Comparison of ENCODE assay signal across 10 cellular contexts in genomic region chr1:23529146-23530088, GRCh38. TPM values are rescaled to one million over a fixed set of nuclear protein-coding genes. Genes with fewer than 3 reads are reported as not detected.
DNase-seq lines count a peak whose midpoint lies in the region; ATAC-seq and TF ChIP-seq lines count a peak whose summit lies in the region.
"Had no signal": no experiment of that assay in that cellular context is flagged by ENCODE, and none has a peak within 500 bp of the region (broad histone marks: within the 10 kb centered on the region; RNA-seq: fewer than 3 reads in every experiment).

No MANE protein-coding gene starts in this region.

- no peak for TF ChIP-seq CTCF in CD4-positive, alpha-beta T cell (IDR thresholded peaks at IDR 0.05)
- TF ChIP-seq CTCF in HFF-Myc (IDR thresholded peaks at IDR 0.05; ENCODE audit: low read depth, low read length, missing control alignments) (no peak), WTC11 (IDR thresholded peaks at IDR 0.05) (no peak)

- no peak overlapping the region for H3K27ac ChIP-seq in CD4-positive, alpha-beta T cell (ENCODE audit: low read depth, low read length)
- H3K27ac ChIP-seq in mucosa of rectum (ENCODE audit: low read depth in 2 of 2, low read length in 2 of 2): peak overlapping the region; percentile 97

- ATAC-seq in CD4-positive, alpha-beta T cell (ENCODE audit: poor library complexity): no peak
- ATAC-seq in WTC11 (no peak), HG03280 (IDR thresholded peaks at IDR 0.05; ENCODE audit: unreplicated experiment) (no peak), HG03457 (IDR thresholded peaks at IDR 0.05; ENCODE audit: unreplicated experiment) (no peak), HG02981 (IDR thresholded peaks at IDR 0.05; ENCODE audit: unreplicated experiment) (no peak)

- peak overlapping the region; percentile 83 to 92 for H3K9ac ChIP-seq in mucosa of rectum (ENCODE audit: low read depth in 1 of 2, low read length in 2 of 2)

- H3K27me3 Mint-ChIP-seq in CD4-positive, alpha-beta T cell: no peaks in the 10 kb centered on the region
- peaks cover 52% of the 10 kb centered on the region for H3K27me3 Mint-ChIP-seq in WTC11 (ENCODE audit: low read depth)

- H3K9me3 Mint-ChIP-seq in CD4-positive, alpha-beta T cell: no peaks in the 10 kb centered on the region
- H3K9me3 Mint-ChIP-seq in WTC11: no peaks in the 10 kb centered on the region

- H3K4me3 ChIP-seq in HFF-Myc (replicated peaks; ENCODE audit: low read depth, low read length) (peak overlapping the region; percentile 66), mucosa of rectum (ENCODE audit: low read length in 2 of 2) (peak overlapping the region; percentile 58 to 76)

- peak overlapping the region; percentile 88 for H3K27ac Mint-ChIP-seq in CD4-positive, alpha-beta T cell
- no peak overlapping the region for H3K27ac Mint-ChIP-seq in WTC11

- peak overlapping the region; percentile 80 for H3K4me3 Mint-ChIP-seq in CD4-positive, alpha-beta T cell
- peak overlapping the region; percentile 55 for H3K4me3 Mint-ChIP-seq in WTC11

- no peaks in the 10 kb centered on the region for H3K27me3 ChIP-seq in CD4-positive, alpha-beta T cell (ENCODE audit: control insufficient read depth, insufficient read depth, low read length)
- H3K27me3 ChIP-seq in mucosa of rectum (ENCODE audit: control insufficient read depth in 2 of 2, insufficient read depth in 2 of 2, low read length in 2 of 2): no peaks in the 10 kb centered on the region

- CTCF ChIA-PET in CD4-positive, alpha-beta T cell (lab: Charles Lee): interaction anchor here (1.3 to 5.4 kb wide), 5 partner anchors 10 to 108 kb away, joined by 3 to 63 read pairs (median 35); no protein-coding TSS in a partner anchor
- CTCF ChIA-PET in WTC11 (lab: Charles Lee): interaction anchor here (0.7 to 5.9 kb wide), 7 partner anchors 11 to 313 kb away, joined by 3 to 58 read pairs (median 19); partner anchors contain the start of gene ASAP3

- H3K4me1 Mint-ChIP-seq in CD4-positive, alpha-beta T cell (ENCODE audit: low read depth): peaks cover 88% of the 10 kb centered on the region
- peaks cover 28% of the 10 kb centered on the region for H3K4me1 Mint-ChIP-seq in WTC11

- DNase-seq in CD4-positive, alpha-beta T cell: no peak
- DNase-seq in HFF-Myc (ENCODE audit: extremely low read depth, low read depth): no peak
- no peak for DNase-seq in WTC11 (ENCODE audit: low spot score)
- no peak for DNase-seq in NCI-H128 (lab: John Stamatoyannopoulos, UW; ENCODE audit: unreplicated experiment)
- DNase-seq: activated gamma-delta T cell, kidney had no signal

- H3K36me3 Mint-ChIP-seq in CD4-positive, alpha-beta T cell (ENCODE audit: low read depth): no peaks in the 10 kb centered on the region
- no peaks in the 10 kb centered on the region for H3K36me3 Mint-ChIP-seq in WTC11

- peaks cover 78 to 85% of the 10 kb centered on the region in 2 donors for H3K4me1 ChIP-seq in mucosa of rectum (ENCODE audit: control insufficient read depth in 2 of 2, insufficient read depth in 2 of 2, low read length in 2 of 2)

- no peaks in the 10 kb centered on the region for H3K36me3 ChIP-seq in mucosa of rectum (ENCODE audit: control insufficient read depth in 2 of 2, insufficient read depth in 2 of 2, low read length in 2 of 2)

- no peaks in the 10 kb centered on the region for H3K9me3 ChIP-seq in CD4-positive, alpha-beta T cell (ENCODE audit: control insufficient read depth, low read length)
- H3K9me3 ChIP-seq in mucosa of rectum (ENCODE audit: control insufficient read depth in 2 of 2, low read length in 2 of 2): no peaks in the 10 kb centered on the region

- intact Hi-C loops in CD4-positive, alpha-beta T cell (cut with DNase I, micrococcal nuclease): loop anchor here (2.0 to 10.0 kb wide), 4 partner anchors 43 to 165 kb away; partner anchors contain the start of genes ZNF436 (in 2 of the 2) and TCEA3 (in 1 of the 2)

- POLR2A ChIA-PET in CD4-positive, alpha-beta T cell (lab: Charles Lee): interaction anchor here (1.0 to 5.9 kb wide), 9 partner anchors 9 to 107 kb away, joined by 3 to 38 read pairs (median 5); no protein-coding TSS in a partner anchor
- POLR2A ChIA-PET in WTC11 (lab: Charles Lee): interaction anchor here (1.0 kb wide), 1 partner anchor 360 kb away, joined by 3 read pairs; the partner anchor contains the start of gene LUZP1

TF ChIP-seq in WTC11, 78 proteins besides CTCF, POLR2A, EP300 and RAD21 (continues in another document):
- TF ChIP-seq, protein P1, sequence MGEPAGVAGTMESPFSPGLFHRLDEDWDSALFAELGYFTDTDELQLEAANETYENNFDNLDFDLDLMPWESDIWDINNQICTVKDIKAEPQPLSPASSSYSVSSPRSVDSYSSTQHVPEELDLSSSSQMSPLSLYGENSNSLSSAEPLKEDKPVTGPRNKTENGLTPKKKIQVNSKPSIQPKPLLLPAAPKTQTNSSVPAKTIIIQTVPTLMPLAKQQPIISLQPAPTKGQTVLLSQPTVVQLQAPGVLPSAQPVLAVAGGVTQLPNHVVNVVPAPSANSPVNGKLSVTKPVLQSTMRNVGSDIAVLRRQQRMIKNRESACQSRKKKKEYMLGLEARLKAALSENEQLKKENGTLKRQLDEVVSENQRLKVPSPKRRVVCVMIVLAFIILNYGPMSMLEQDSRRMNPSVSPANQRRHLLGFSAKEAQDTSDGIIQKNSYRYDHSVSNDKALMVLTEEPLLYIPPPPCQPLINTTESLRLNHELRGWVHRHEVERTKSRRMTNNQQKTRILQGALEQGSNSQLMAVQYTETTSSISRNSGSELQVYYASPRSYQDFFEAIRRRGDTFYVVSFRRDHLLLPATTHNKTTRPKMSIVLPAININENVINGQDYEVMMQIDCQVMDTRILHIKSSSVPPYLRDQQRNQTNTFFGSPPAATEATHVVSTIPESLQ (CRISPR knock-in tag; IDR thresholded peaks at IDR 0.05): no peak
- TF ChIP-seq FOXK1 (CRISPR knock-in tag; IDR thresholded peaks at IDR 0.05) (no peak), ZNF416 (CRISPR knock-in tag; IDR thresholded peaks at IDR 0.05) (no peak), FOXJ3 (CRISPR knock-in tag; IDR thresholded peaks at IDR 0.05; ENCODE audit: borderline replicate concordance) (no peak), MYBL2 (CRISPR knock-in tag; IDR thresholded peaks at IDR 0.05) (no peak), E2F1 (CRISPR knock-in tag; IDR thresholded peaks at IDR 0.05) (no peak), NR3C1 (CRISPR knock-in tag; conservative IDR thresholded peaks at IDR 0.05; ENCODE audit: low read depth) (no peak), TP53 (CRISPR knock-in tag; IDR thresholded peaks at IDR 0.05) (no peak), ZBTB21 (CRISPR knock-in tag; IDR thresholded peaks at IDR 0.05; ENCODE audit: borderline replicate concordance) (no peak), CBFB (CRISPR knock-in tag; IDR thresholded peaks at IDR 0.05; ENCODE audit: low read depth) (no peak), KAT7 (CRISPR knock-in tag; IDR thresholded peaks at IDR 0.05; ENCODE audit: borderline replicate concordance) (no peak), JAZF1 (CRISPR knock-in tag; IDR thresholded peaks at IDR 0.05) (no peak)
- TF ChIP-seq, protein P2, sequence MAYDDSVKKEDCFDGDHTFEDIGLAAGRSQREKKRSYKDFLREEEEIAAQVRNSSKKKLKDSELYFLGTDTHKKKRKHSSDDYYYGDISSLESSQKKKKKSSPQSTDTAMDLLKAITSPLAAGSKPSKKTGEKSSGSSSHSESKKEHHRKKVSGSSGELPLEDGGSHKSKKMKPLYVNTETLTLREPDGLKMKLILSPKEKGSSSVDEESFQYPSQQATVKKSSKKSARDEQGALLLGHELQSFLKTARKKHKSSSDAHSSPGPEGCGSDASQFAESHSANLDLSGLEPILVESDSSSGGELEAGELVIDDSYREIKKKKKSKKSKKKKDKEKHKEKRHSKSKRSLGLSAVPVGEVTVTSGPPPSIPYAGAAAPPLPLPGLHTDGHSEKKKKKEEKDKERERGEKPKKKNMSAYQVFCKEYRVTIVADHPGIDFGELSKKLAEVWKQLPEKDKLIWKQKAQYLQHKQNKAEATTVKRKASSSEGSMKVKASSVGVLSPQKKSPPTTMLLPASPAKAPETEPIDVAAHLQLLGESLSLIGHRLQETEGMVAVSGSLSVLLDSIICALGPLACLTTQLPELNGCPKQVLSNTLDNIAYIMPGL (CRISPR knock-in tag; IDR thresholded peaks at IDR 0.05): no peak
- TF ChIP-seq, protein P3, sequence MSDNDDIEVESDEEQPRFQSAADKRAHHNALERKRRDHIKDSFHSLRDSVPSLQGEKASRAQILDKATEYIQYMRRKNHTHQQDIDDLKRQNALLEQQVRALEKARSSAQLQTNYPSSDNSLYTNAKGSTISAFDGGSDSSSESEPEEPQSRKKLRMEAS (CRISPR knock-in tag; IDR thresholded peaks at IDR 0.05): no peak

RNA-seq across cellular contexts. Expression of gene E2F2, which starts 1.6 kb away (rescaled TPM):
- total RNA-seq in CD4-positive, alpha-beta T cell: under 1 TPM; 0.50 to 0.69 TPM
- total RNA-seq in WTC11 (2021): 4.9 to 5.6 TPM (median 5.4 TPM) in 3 replicates

RNA-seq across cellular contexts. Expression of gene ID3, which starts 29.9 kb away (rescaled TPM):
- 10 to 100 TPM; 89.8 to 90.4 TPM for total RNA-seq in CD4-positive, alpha-beta T cell
- 168 to 278 TPM (median 273 TPM) in 3 replicates for total RNA-seq in WTC11 (2021)

RNA-seq across cellular contexts. Expression of gene ASAP3, which starts 45.4 kb away (rescaled TPM):
- total RNA-seq in CD4-positive, alpha-beta T cell: 1 to 10 TPM in 1 of 2 experiments, under 1 TPM in 1; 0.81 to 1.2 TPM
- total RNA-seq in WTC11 (2021): 64.5 to 71.2 TPM (median 70.3 TPM) in 3 replicates

Comparison
In these comparisons a context has a peak if more than half of its experiments do, and no peak if none do; other contexts are left out.
1. RNA of gene ASAP3, which starts 45.4 kb away (total RNA-seq): 64.5 to 71.2 TPM in WTC11; 0.81 to 1.2 TPM in CD4-positive, alpha-beta T cell; every median in the first group is over 10 times any median in the second.